Comparison of ENCODE assay signal across 12 cellular contexts in the genomic region with DNA sequence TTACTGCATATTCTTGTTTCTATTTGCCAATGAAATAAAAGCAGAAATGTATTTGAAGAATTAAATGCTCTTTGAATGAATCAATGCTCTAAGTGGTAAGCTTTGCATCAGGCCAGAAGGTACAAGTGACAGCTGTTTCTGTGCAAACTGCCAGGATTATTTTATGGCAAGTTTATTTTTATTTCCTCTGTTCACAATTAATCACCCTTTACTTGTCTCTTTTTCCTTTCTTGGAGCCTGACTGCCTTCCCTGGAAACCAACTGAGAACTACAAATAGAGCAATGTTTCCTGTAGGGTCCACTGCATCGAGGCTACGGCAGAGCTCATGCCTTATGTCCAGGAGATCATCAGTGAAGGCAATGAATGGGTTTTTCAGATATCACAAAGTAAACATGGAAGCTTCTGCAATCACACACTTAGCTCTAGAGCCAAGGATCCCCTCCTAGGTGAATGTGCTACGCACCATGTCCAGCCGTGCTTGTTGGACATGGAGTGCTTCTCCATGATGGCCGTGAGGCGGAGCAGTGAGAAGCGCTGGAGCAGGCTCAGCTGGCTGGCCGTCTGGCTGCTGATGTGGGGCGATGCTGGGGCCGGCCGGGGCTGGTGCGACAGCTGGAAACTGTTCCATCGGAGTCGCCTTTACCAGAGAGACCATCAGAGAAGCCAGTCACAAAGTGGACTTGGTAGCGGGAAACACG.
DNase-seq lines count a peak whose midpoint lies in the region; ATAC-seq and TF ChIP-seq lines count a peak whose summit lies in the region.
"Had no signal": no experiment of that assay in that cellular context is flagged by ENCODE, and none has a peak within 500 bp of the region (broad histone marks: within the 10 kb centered on the region; RNA-seq: fewer than 3 reads in every experiment).

No MANE protein-coding gene starts in this region.

- TF ChIP-seq CTCF in VCaP (conservative IDR thresholded peaks at IDR 0.05): peak; percentile 32; the same call in 1 of the 2 replicates

- peak overlapping the region; percentile 47 for H3K14ac ChIP-seq in trophoblast cell (ENCODE audit: low read length)

- no peaks in the 10 kb centered on the region for H3K27me3 ChIP-seq in ACC112 (ENCODE audit: insufficient read depth, low read length)
- H3K27me3 ChIP-seq in trophoblast cell (ENCODE audit: insufficient read depth, low read length): no peaks in the 10 kb centered on the region

- H4K91ac ChIP-seq in trophoblast cell (ENCODE audit: low read depth, low read length): peak overlapping the region; percentile 5

- H3K4me1 Mint-ChIP-seq in activated T-cell treated with anti-CD3 and anti-CD28 coated beads, Interleukin-2, amount 50 U/mL, for 72 hours (ENCODE audit: low read depth): peaks cover 5% of the 10 kb centered on the region

- peak overlapping the region; percentile 33 for H2BK12ac ChIP-seq in trophoblast cell (ENCODE audit: low read length)

- no peak overlapping the region for H3K4ac ChIP-seq in trophoblast cell (ENCODE audit: low read depth, low read length)

- H4K12ac ChIP-seq in trophoblast cell (ENCODE audit: low read depth, low read length): no peak overlapping the region

- WGBS in trophoblast cell (ENCODE audit: extremely low coverage, insufficient coverage, insufficient read length): no CpG with 5 or more reads among the region's 16 CpGs

- peaks cover 15% of the 10 kb centered on the region for H3K27me3 Mint-ChIP-seq in activated T-cell treated with anti-CD3 and anti-CD28 coated beads, Interleukin-2, amount 50 U/mL, for 72 hours (ENCODE audit: low read depth)
- H3K27me3 Mint-ChIP-seq: dendritic cell treated with granulocyte-macrophage colony-stimulating factor and Interleukin-4, amounts not matched to agents 40 ng/mL and 50 ng/mL, for 4 days had no signal

- H3K79me1 ChIP-seq in trophoblast cell (ENCODE audit: low read length): no peaks in the 10 kb centered on the region

- no peak overlapping the region for H3K4me2 ChIP-seq in trophoblast cell (ENCODE audit: low read length)

- H2AFZ ChIP-seq in ACC112 (ENCODE audit: low read length, unreplicated experiment) (no peak overlapping the region), trophoblast cell (ENCODE audit: insufficient read depth, low read length, poor library complexity) (no peak overlapping the region)

- H3K4me1 ChIP-seq in ACC112 (ENCODE audit: control insufficient read depth, insufficient read depth, low read length, unreplicated experiment) (peaks cover 38% of the 10 kb centered on the region), trophoblast cell (ENCODE audit: control insufficient read depth in 1 of 2, insufficient read depth in 2 of 2, low read length in 2 of 2) (peaks cover 4 to 10% of the 10 kb centered on the region in 2 experiments)

- H3K36me3 Mint-ChIP-seq in activated T-cell treated with anti-CD3 and anti-CD28 coated beads, Interleukin-2, amount 50 U/mL, for 72 hours (ENCODE audit: insufficient read depth in 2 of 2): no peaks in the 10 kb centered on the region

- peak; percentile 17 for ATAC-seq in Right ventricle myocardium superior (ENCODE audit: poor library complexity)
- ATAC-seq in activated T-cell treated with anti-CD3 and anti-CD28 coated beads, Interleukin-2, amount 50 U/mL, for 72 hours (replicated peaks in 1 of 2): no peak

- DNase-seq in Right ventricle myocardium superior: peak; percentile 74
- no peak for DNase-seq in trophoblast cell
- no peak for DNase-seq in activated effector memory CD4-positive, alpha-beta T cell treated with anti-CD3 and anti-CD28 coated beads, Interleukin-2, amount 50 U/mL, for 16 hours
- DNase-seq in activated T-cell treated with anti-CD3 and anti-CD28 coated beads, Interleukin-2, amount 50 U/mL, for 72 hours: no peak
- no peak for DNase-seq in midbrain (lab: John Stamatoyannopoulos, UW)
- DNase-seq in SHP77 treated with DMSO at 0.1 percent for 48 hours (lab: John Stamatoyannopoulos, UW): no peak
- DNase-seq: NCI-H1092 treated with DMSO at 0.1 percent for 48 hours, OCI-M1 had no signal

- no peak overlapping the region for H4K8ac ChIP-seq in trophoblast cell (ENCODE audit: low read depth, low read length)

- H3K79me2 ChIP-seq in ACC112 (ENCODE audit: control insufficient read depth, insufficient read depth, low read length, unreplicated experiment) (peaks cover 5% of the 10 kb centered on the region), trophoblast cell (ENCODE audit: control insufficient read depth, insufficient read depth, low read length, poor library complexity) (no peaks in the 10 kb centered on the region)

- peak overlapping the region; percentile 8 for H2BK120ac ChIP-seq in trophoblast cell (ENCODE audit: insufficient read depth, low read length, poor library complexity)

- no peak overlapping the region for H2AK5ac ChIP-seq in trophoblast cell (ENCODE audit: low read length)

- H3K18ac ChIP-seq in trophoblast cell (ENCODE audit: low read length): no peak overlapping the region

- no peak overlapping the region for H2BK5ac ChIP-seq in trophoblast cell (ENCODE audit: low read depth, low read length, poor library complexity)

- H3K27ac Mint-ChIP-seq in activated T-cell treated with anti-CD3 and anti-CD28 coated beads, Interleukin-2, amount 50 U/mL, for 72 hours: no peak overlapping the region

- H3K4me3 ChIP-seq in ACC112 (ENCODE audit: low read depth, low read length): no peak overlapping the region
- H3K4me3 ChIP-seq in trophoblast cell (ENCODE audit: low read depth, low read length): peak overlapping the region; percentile 18
- H3K4me3 ChIP-seq: prostate gland had no signal

- H3K9me3 ChIP-seq in trophoblast cell (ENCODE audit: insufficient read depth, low read depth, low read length): peaks cover 1% of the 10 kb centered on the region
- H3K9me3 ChIP-seq: prostate gland had no signal

- no peak overlapping the region for H3K23ac ChIP-seq in trophoblast cell (ENCODE audit: low read length)

- intact Hi-C loops in Right ventricle myocardium superior (cut with DNase I): loop anchor here (2.0 kb wide), 1 partner anchor 160 kb away; no protein-coding TSS in a partner anchor

- H3K27ac ChIP-seq in ACC112 (ENCODE audit: low read depth, low read length) (peak overlapping the region; percentile 90), VCaP (peak overlapping the region; percentile 21; the same call in 1 of the 2 replicates), trophoblast cell (ENCODE audit: low read depth, low read length) (no peak overlapping the region)

- no peak overlapping the region for H3K4me3 Mint-ChIP-seq in activated T-cell treated with anti-CD3 and anti-CD28 coated beads, Interleukin-2, amount 50 U/mL, for 72 hours
- H3K4me3 Mint-ChIP-seq: dendritic cell treated with granulocyte-macrophage colony-stimulating factor and Interleukin-4, amounts not matched to agents 40 ng/mL and 50 ng/mL, for 4 days had no signal

- H3K9me3 Mint-ChIP-seq in activated T-cell treated with anti-CD3 and anti-CD28 coated beads, Interleukin-2, amount 50 U/mL, for 72 hours: no peaks in the 10 kb centered on the region
- H3K9me3 Mint-ChIP-seq: dendritic cell treated with granulocyte-macrophage colony-stimulating factor and Interleukin-4, amounts not matched to agents 40 ng/mL and 50 ng/mL, for 4 days had no signal

- H3K9ac ChIP-seq in trophoblast cell (ENCODE audit: low read length): no peak overlapping the region

- peaks cover 33% of the 10 kb centered on the region for H3K36me3 ChIP-seq in ACC112 (ENCODE audit: insufficient read depth, low read length)
- H3K36me3 ChIP-seq in trophoblast cell (ENCODE audit: control insufficient read depth in 1 of 2, insufficient read depth in 2 of 2, low read length in 2 of 2): peaks cover 16 to 23% of the 10 kb centered on the region in 2 experiments
